In genomic region chr7:98252655-98253054, GRCh38 we compare ENCODE assay signal across 8 cellular contexts. TPM values are rescaled to one million over a fixed set of nuclear protein-coding genes. Genes with fewer than 3 reads are reported as not detected.
DNase-seq lines count a peak whose midpoint lies in the region; ATAC-seq and TF ChIP-seq lines count a peak whose summit lies in the region.

No MANE protein-coding gene starts in this region.

- H3K27me3 ChIP-seq in A673 (replicated peaks; ENCODE audit: insufficient read depth, low read depth, low read length, poor library complexity) (no peaks in the 10 kb centered on the region), breast epithelium (no peaks in the 10 kb centered on the region)

- intact Hi-C loops in A673 (cut with micrococcal nuclease; ENCODE audit: unreplicated experiment) (no loop called here), breast epithelium (cut with DNase I; ENCODE audit: low total_unique reads) (no loop called here), mucosa of descending colon (cut with DNase I, micrococcal nuclease) (no loop called here)

- H3K4me3 ChIP-seq in A673 (ENCODE audit: low read depth, low read length, poor library complexity, severe bottlenecking) (peak overlapping the region; percentile 90), breast epithelium (peak overlapping the region; percentile 76 to 92 (median 91)), mucosa of descending colon (peak overlapping the region; percentile 75)

- no peak for TF ChIP-seq POLR2A in breast epithelium (IDR thresholded peaks at IDR 0.05)

- CTCF ChIA-PET in A673 (lab: Charles Lee): no interaction called here

- ATAC-seq in HG03460 (IDR thresholded peaks at IDR 0.05; ENCODE audit: unreplicated experiment) (peak; percentile 1), mucosa of descending colon (no peak), HG02852 (IDR thresholded peaks at IDR 0.05; ENCODE audit: unreplicated experiment) (no peak)

- H3K27ac ChIP-seq in A673 (ENCODE audit: low read depth, low read length, poor library complexity, severe bottlenecking): peak overlapping the region; percentile 69
- peak overlapping the region; percentile 83 to 88 for H3K27ac ChIP-seq in breast epithelium

- no peak for TF ChIP-seq CTCF in A673 (conservative IDR thresholded peaks at IDR 0.05; ENCODE audit: low read depth, low read length)
- TF ChIP-seq CTCF in breast epithelium (IDR thresholded peaks at IDR 0.05): no peak
- no peak for TF ChIP-seq CTCF in mucosa of descending colon (IDR thresholded peaks at IDR 0.05)

- H3K9me3 ChIP-seq in A673 (ENCODE audit: low read depth, low read length, poor library complexity, severe bottlenecking): no peaks in the 10 kb centered on the region
- no peaks in the 10 kb centered on the region for H3K9me3 ChIP-seq in breast epithelium
- H3K9me3 ChIP-seq in mucosa of descending colon: no peaks in the 10 kb centered on the region

- peaks cover 4% of the 10 kb centered on the region for H3K4me1 ChIP-seq in A673 (ENCODE audit: insufficient read depth, low read length, poor library complexity, severe bottlenecking)
- H3K4me1 ChIP-seq in breast epithelium: peaks cover 0 to 17% of the 10 kb centered on the region in 2 donors
- peaks cover 32% of the 10 kb centered on the region for H3K4me1 ChIP-seq in mucosa of descending colon (ENCODE audit: low read depth)

- peaks cover 3% of the 10 kb centered on the region for H3K36me3 ChIP-seq in A673 (ENCODE audit: insufficient read depth, low read length, poor library complexity, severe bottlenecking)
- no peaks in the 10 kb centered on the region for H3K36me3 ChIP-seq in breast epithelium
- H3K36me3 ChIP-seq in mucosa of descending colon (ENCODE audit: low read depth): no peaks in the 10 kb centered on the region

- DNase-seq in A673 (ENCODE audit: low spot score) (no peak), breast epithelium (ENCODE audit: low spot score in 2 of 2) (no peak), mucosa of descending colon (peak in 2 of 3 donors; percentile 30 to 55), NCI-H187 treated with DMSO at 0.1 percent for 48 hours (lab: John Stamatoyannopoulos, UW) (no peak), DMS53 treated with DMSO at 0.1 percent for 48 hours (lab: John Stamatoyannopoulos, UW; ENCODE audit: unreplicated experiment) (no peak), DMS153 treated with DMSO at 0.1 percent for 48 hours (lab: John Stamatoyannopoulos, UW; ENCODE audit: unreplicated experiment) (no peak)

- no TSS peak for BruUV-seq in A673 (replicated peaks; lab: Mats Ljungman, UMichigan)

- POLR2A ChIA-PET in A673 (lab: Charles Lee; ENCODE audit: low non-redundant PET): no interaction called here

RNA-seq across cellular contexts. Expression of gene TECPR1, which starts 0.6 kb away (rescaled TPM):
- total RNA-seq in A673 (2021) (21.2 and 25.9 TPM in 2 replicates), breast epithelium (10 to 100 TPM; 14.7 to 29.7 (median 28.8) TPM), mucosa of descending colon (10 to 100 TPM; 37.0 to 50.5 (median 45.5) TPM)

RNA-seq across cellular contexts. Expression of gene BRI3, which starts 28.8 kb away (rescaled TPM):
- total RNA-seq in A673 (2021) (76.9 and 85.8 TPM in 2 replicates), breast epithelium (10 to 100 TPM; 38.8 to 85.5 (median 56.4) TPM), mucosa of descending colon (100 to 1,000 TPM; 186 to 205 (median 202) TPM)

RNA-seq across cellular contexts. Expression of gene BHLHA15, which starts 41.4 kb away (rescaled TPM):
- total RNA-seq in A673 (2021) (0.64 and 1.3 TPM in 2 replicates), breast epithelium (1 to 10 TPM in 1 of 3 donors, under 1 TPM in 1, not detected in 1; 0.59 to 2.3 TPM), mucosa of descending colon (1 to 10 TPM in 2 of 3 donors, not detected in 1; 1.3 to 2.8 TPM)

Comparison
In these comparisons a context has a peak if more than half of its experiments do, and no peak if none do; other contexts are left out.
1. DNase-seq: peak in mucosa of descending colon (2 of 3); none in A673 (single experiment), breast epithelium (0 of 2), NCI-H187 treated with DMSO at 0.1 percent for 48 hours (single experiment), DMS53 treated with DMSO at 0.1 percent for 48 hours (single experiment) and DMS153 treated with DMSO at 0.1 percent for 48 hours (single experiment).
2. Peak in every context shown above with its lines, with median percentiles within 50 percentile points of each other: H3K4me3 ChIP-seq.